In genomic region chr19:3980353-3981251, GRCh38 we compare ENCODE assay signal across 2 cellular contexts.
TF ChIP-seq lines count a peak whose summit lies in the region.

No MANE protein-coding gene starts in this region.

TF ChIP-seq in WTC11, 78 proteins besides CTCF, POLR2A, EP300 and RAD21:
- TF ChIP-seq SMAD3 (CRISPR knock-in tag; IDR thresholded peaks at IDR 0.05; ENCODE audit: borderline replicate concordance) (0 out of 2 replicates have a peak, but pooled peaks have one; percentile 38), MYBL2 (CRISPR knock-in tag; IDR thresholded peaks at IDR 0.05) (no peak), CDX4 (CRISPR knock-in tag; IDR thresholded peaks at IDR 0.05; ENCODE audit: borderline replicate concordance) (no peak), CREM (CRISPR knock-in tag; IDR thresholded peaks at IDR 0.05) (no peak), ATF2 (CRISPR knock-in tag; IDR thresholded peaks at IDR 0.05; ENCODE audit: borderline replicate concordance, low read depth) (peak; percentile 31; the same call in 1 of the 2 replicates)

TF ChIP-seq in HepG2, 621 proteins besides CTCF, POLR2A, EP300 and RAD21:
- TF ChIP-seq TCF7L2 (IDR thresholded peaks at IDR 0.05; ENCODE audit: low read depth, low read length) (no peak), ATF7-NPFF (CRISPR knock-in tag; IDR thresholded peaks at IDR 0.05; ENCODE audit: low read depth) (no peak), ZSCAN22 (CRISPR knock-in tag; IDR thresholded peaks at IDR 0.05) (no peak), AGO2 (optimal IDR thresholded peaks at IDR 0.05; ENCODE audit: low read depth, low read length) (peak; percentile 85), POLR2AphosphoS2 (IDR thresholded peaks at IDR 0.05; ENCODE audit: low read depth, low read length) (peak; percentile 84; the same call in 1 of the 2 replicates), ZC3H13 (CRISPR knock-in tag; IDR thresholded peaks at IDR 0.05) (peak; percentile 34; the same call in 1 of the 2 replicates), SPEN (CRISPR knock-in tag; IDR thresholded peaks at IDR 0.05; ENCODE audit: low read depth) (no peak), RBFOX2 (IDR thresholded peaks at IDR 0.05; ENCODE audit: low read depth, low read length) (peak; percentile 80), HNRNPL (IDR thresholded peaks at IDR 0.05; ENCODE audit: low read depth, low read length) (0 out of 2 replicates have a peak, but pooled peaks have one; percentile 7), CSRNP2 (CRISPR knock-in tag; conservative IDR thresholded peaks at IDR 0.05; ENCODE audit: low read depth) (no peak), RBM22 (optimal IDR thresholded peaks at IDR 0.05; ENCODE audit: low read length) (peak; percentile 14), CBX5 (CRISPR knock-in tag; IDR thresholded peaks at IDR 0.05; ENCODE audit: borderline replicate concordance) (no peak), ZBTB4 (CRISPR knock-in tag; IDR thresholded peaks at IDR 0.05; ENCODE audit: borderline replicate concordance) (no peak), SIX4 (CRISPR knock-in tag; IDR thresholded peaks at IDR 0.05) (no peak), RNF219 (CRISPR knock-in tag; IDR thresholded peaks at IDR 0.05) (no peak), ZBTB33 (CRISPR knock-in tag; IDR thresholded peaks at IDR 0.05) (peak; percentile 49; the same call in 1 of the 2 replicates), PPARG (CRISPR knock-in tag; conservative IDR thresholded peaks at IDR 0.05) (no peak)
